In the genomic region with DNA sequence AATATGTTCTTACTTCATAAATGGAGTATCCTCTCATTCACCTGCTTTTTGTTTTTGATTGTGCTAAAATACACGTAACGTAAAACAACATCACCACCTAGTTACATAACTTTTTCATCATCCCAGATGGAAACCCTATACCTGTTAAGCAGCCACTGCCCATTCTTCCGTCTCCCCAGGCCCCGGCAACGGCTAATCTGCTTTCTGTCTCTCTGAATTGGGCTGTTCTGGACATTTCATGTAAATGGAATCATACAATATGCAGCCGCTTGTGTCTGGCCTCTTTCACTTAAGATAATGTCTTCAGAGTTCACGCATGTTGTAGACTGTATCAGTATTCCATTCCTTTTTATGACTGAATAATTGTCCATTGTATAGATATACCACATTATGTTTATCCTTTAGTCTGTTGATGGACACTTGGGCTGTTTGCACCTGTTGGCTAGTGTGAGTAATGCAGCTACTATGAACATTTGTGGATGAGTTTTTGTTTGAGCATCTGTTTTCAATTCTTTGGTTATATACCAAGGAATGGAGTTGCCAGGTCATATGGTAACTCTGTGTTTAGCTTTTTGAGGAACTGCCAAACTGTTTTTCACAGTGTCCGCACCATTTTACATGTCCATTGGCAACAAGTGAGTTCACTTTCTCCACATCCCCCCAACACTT, we compare ENCODE assay signal across 1 cellular context.
A peak's percentile ranks its signal among the peaks of the same experiment; 100 is the strongest.
TF ChIP-seq lines count a peak whose summit lies in the region.

No MANE protein-coding gene starts in this region.

TF ChIP-seq in HEK293, 187 proteins besides CTCF, POLR2A, EP300 and RAD21 (continued from another document):
- TF ChIP-seq ZNF19 (tag by site-specific recombination; IDR thresholded peaks at IDR 0.05; ENCODE audit: low read depth) (no peak), ZNF140 (tag by site-specific recombination; IDR thresholded peaks at IDR 0.05) (no peak), TRIM28 (IDR thresholded peaks at IDR 0.05; ENCODE audit: borderline replicate concordance, low read length) (peak; percentile 40; the same call in 1 of the 2 replicates), SCRT2 (tag by site-specific recombination; IDR thresholded peaks at IDR 0.05) (peak; percentile 87), BCL11A (tag by site-specific recombination; IDR thresholded peaks at IDR 0.05; ENCODE audit: low read depth) (no peak), GLIS2 (tag by site-specific recombination; IDR thresholded peaks at IDR 0.05) (no peak), ZNF621 (tag by site-specific recombination; IDR thresholded peaks at IDR 0.05) (no peak), SALL2 (tag by site-specific recombination; IDR thresholded peaks at IDR 0.05; ENCODE audit: borderline replicate concordance) (no peak), ZEB2 (tag by site-specific recombination; IDR thresholded peaks at IDR 0.05) (no peak), ZNF155 (tag by site-specific recombination; IDR thresholded peaks at IDR 0.05) (no peak), ZNF202 (tag by site-specific recombination; IDR thresholded peaks at IDR 0.05; ENCODE audit: borderline replicate concordance) (no peak), HOXD13 (CRISPR knock-in tag; IDR thresholded peaks at IDR 0.05; ENCODE audit: borderline replicate concordance) (no peak), ZNF501 (tag by site-specific recombination; IDR thresholded peaks at IDR 0.05) (no peak), SCRT1 (tag by site-specific recombination; IDR thresholded peaks at IDR 0.05; ENCODE audit: borderline replicate concordance) (peak; percentile 33; the same call in 1 of the 2 replicates), ZIC2 (tag by site-specific recombination; IDR thresholded peaks at IDR 0.05) (no peak)
- TF ChIP-seq, protein P1, sequence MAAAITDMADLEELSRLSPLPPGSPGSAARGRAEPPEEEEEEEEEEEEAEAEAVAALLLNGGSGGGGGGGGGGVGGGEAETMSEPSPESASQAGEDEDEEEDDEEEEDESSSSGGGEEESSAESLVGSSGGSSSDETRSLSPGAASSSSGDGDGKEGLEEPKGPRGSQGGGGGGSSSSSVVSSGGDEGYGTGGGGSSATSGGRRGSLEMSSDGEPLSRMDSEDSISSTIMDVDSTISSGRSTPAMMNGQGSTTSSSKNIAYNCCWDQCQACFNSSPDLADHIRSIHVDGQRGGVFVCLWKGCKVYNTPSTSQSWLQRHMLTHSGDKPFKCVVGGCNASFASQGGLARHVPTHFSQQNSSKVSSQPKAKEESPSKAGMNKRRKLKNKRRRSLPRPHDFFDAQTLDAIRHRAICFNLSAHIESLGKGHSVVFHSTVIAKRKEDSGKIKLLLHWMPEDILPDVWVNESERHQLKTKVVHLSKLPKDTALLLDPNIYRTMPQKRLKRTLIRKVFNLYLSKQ (tag by site-specific recombination; IDR thresholded peaks at IDR 0.05; ENCODE audit: borderline replicate concordance) = no peak
- TF ChIP-seq, protein P2, sequence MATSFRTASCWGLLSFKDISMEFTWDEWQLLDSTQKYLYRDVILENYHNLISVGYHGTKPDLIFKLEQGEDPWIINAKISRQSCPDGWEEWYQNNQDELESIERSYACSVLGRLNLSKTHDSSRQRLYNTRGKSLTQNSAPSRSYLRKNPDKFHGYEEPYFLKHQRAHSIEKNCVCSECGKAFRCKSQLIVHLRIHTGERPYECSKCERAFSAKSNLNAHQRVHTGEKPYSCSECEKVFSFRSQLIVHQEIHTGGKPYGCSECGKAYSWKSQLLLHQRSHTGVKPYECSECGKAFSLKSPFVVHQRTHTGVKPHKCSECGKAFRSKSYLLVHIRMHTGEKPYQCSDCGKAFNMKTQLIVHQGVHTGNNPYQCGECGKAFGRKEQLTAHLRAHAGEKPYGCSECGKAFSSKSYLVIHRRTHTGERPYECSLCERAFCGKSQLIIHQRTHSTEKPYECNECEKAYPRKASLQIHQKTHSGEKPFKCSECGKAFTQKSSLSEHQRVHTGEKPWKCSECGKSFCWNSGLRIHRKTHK (tag by site-specific recombination; IDR thresholded peaks at IDR 0.05) = no peak
- TF ChIP-seq, protein P3, sequence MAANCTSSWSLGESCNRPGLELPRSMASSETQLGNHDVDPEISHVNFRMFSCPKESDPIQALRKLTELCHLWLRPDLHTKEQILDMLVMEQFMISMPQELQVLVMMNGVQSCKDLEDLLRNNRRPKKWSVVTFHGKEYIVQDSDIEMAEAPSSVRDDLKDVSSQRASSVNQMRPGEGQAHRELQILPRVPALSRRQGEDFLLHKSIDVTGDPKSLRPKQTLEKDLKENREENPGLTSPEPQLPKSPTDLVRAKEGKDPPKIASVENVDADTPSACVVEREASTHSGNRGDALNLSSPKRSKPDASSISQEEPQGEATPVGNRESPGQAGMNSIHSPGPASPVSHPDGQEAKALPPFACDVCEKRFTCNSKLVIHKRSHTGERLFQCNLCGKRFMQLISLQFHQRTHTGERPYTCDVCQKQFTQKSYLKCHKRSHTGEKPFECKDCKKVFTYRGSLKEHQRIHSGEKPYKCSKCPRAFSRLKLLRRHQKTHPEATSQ (tag by site-specific recombination; IDR thresholded peaks at IDR 0.05) = no peak
- TF ChIP-seq, protein P4, sequence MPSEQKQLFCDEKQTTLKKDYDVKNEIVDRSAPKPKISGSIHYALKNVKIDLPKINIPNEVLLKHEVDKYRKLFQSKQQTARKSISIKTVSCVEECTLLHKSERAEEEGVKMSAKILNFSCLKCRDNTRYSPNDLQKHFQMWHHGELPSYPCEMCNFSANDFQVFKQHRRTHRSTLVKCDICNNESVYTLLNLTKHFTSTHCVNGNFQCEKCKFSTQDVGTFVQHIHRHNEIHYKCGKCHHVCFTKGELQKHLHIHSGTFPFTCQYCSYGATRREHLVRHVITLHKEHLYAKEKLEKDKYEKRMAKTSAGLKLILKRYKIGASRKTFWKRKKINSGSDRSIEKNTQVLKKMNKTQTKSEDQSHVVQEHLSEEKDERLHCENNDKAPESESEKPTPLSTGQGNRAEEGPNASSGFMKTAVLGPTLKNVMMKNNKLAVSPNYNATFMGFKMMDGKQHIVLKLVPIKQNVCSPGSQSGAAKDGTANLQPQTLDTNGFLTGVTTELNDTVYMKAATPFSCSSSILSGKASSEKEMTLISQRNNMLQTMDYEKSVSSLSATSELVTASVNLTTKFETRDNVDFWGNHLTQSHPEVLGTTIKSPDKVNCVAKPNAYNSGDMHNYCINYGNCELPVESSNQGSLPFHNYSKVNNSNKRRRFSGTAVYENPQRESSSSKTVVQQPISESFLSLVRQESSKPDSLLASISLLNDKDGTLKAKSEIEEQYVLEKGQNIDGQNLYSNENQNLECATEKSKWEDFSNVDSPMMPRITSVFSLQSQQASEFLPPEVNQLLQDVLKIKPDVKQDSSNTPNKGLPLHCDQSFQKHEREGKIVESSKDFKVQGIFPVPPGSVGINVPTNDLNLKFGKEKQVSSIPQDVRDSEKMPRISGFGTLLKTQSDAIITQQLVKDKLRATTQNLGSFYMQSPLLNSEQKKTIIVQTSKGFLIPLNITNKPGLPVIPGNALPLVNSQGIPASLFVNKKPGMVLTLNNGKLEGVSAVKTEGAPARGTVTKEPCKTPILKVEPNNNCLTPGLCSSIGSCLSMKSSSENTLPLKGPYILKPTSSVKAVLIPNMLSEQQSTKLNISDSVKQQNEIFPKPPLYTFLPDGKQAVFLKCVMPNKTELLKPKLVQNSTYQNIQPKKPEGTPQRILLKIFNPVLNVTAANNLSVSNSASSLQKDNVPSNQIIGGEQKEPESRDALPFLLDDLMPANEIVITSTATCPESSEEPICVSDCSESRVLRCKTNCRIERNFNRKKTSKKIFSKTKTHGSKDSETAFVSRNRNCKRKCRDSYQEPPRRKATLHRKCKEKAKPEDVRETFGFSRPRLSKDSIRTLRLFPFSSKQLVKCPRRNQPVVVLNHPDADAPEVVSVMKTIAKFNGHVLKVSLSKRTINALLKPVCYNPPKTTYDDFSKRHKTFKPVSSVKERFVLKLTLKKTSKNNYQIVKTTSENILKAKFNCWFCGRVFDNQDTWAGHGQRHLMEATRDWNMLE (tag by site-specific recombination; conservative IDR thresholded peaks at IDR 0.05; ENCODE audit: low read depth) = no peak
- TF ChIP-seq, protein P5, sequence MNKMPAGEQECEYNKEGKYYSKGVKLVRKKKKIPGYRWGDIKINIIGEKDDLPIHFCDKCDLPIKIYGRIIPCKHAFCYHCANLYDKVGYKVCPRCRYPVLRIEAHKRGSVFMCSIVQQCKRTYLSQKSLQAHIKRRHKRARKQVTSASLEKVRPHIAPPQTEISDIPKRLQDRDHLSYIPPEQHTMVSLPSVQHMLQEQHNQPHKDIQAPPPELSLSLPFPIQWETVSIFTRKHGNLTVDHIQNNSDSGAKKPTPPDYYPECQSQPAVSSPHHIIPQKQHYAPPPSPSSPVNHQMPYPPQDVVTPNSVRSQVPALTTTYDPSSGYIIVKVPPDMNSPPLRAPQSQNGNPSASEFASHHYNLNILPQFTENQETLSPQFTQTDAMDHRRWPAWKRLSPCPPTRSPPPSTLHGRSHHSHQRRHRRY (tag by site-specific recombination; IDR thresholded peaks at IDR 0.05) = no peak
